29 cellular contexts compared by ENCODE assay signal in genomic region chr9:72904267-72905093, GRCh38. TPM values are rescaled to one million over a fixed set of nuclear protein-coding genes. Genes with fewer than 3 reads are reported as not detected.
"Had no signal": no experiment of that assay in that cellular context is flagged by ENCODE, and none has a peak within 500 bp of the region (broad histone marks: within the 10 kb centered on the region; RNA-seq: fewer than 3 reads in every experiment).

No MANE protein-coding gene starts in this region.

- H3K36me3 ChIP-seq: neural progenitor cell, ovary, suprapubic skin, vagina had no signal

- ATAC-seq: natural killer cell; psoas muscle; right cardiac atrium; sciatic nerve; stimulated activated memory B cell treated with anti-CD40 and anti-IgM and Interleukin-4, amounts not matched to agents 10 μg/mL and 1 μg/mL and 100 μg/mL, for 72 hours; stimulated activated naive CD8-positive, alpha-beta T cell treated with anti-CD3 and anti-CD28 coated beads, Interleukin-15, amount 100 ng/mL, for 72 hours; stimulated activated naive CD8-positive, alpha-beta T cell treated with anti-CD3 and anti-CD28 coated beads, Interleukin-15, Interleukin-2, amounts not matched to agents 100 U/mL and 50 U/mL, for 24 hours; upper lobe of right lung had no signal

- H3K27ac ChIP-seq: neural progenitor cell, ovary, parathyroid adenoma, psoas muscle, skin epidermis, suprapubic skin, tibial artery, transverse colon, upper lobe of right lung, vagina had no signal

- H3K79me2 ChIP-seq: parathyroid adenoma had no signal

- H3K9ac ChIP-seq: neural progenitor cell, parathyroid adenoma had no signal

- H3K9me3 ChIP-seq: ovary, psoas muscle, spleen, suprapubic skin, testis, tibial artery, transverse colon, upper lobe of right lung, vagina had no signal

- H3K4me3 ChIP-seq: neural progenitor cell, ovary, psoas muscle, skin epidermis, smooth muscle cell, spleen, suprapubic skin, testis, tibial artery, transverse colon, upper lobe of right lung, vagina had no signal

- H2AFZ ChIP-seq: neural progenitor cell, parathyroid adenoma had no signal

- H3K27me3 ChIP-seq: neural progenitor cell, ovary, spleen, suprapubic skin, testis, tibial artery, transverse colon, upper lobe of right lung, vagina had no signal

- H3K4me1 ChIP-seq: parathyroid adenoma, psoas muscle, suprapubic skin, tibial artery, upper lobe of right lung, vagina had no signal

- DNase-seq: natural killer cell; occipital lobe; ovary; posterior cingulate gyrus; psoas muscle; right cardiac atrium; spleen; stimulated activated CD4-positive, alpha-beta T cell treated with anti-CD3 and anti-CD28 coated beads, Interleukin-12 subunit alpha, Interleukin-12 subunit beta, amount 100 ng/mL, for 4 hours; stimulated activated CD4-positive, alpha-beta T cell treated with anti-CD3 and anti-CD28 coated beads, Interleukin-1b, Interleukin-23, amount 100 ng/mL, for 48 hours; stimulated activated CD4-positive, alpha-beta T cell treated with anti-CD3 and anti-CD28 coated beads, Interleukin-4, amount 100 ng/mL, for 1 hour; stimulated activated CD4-positive, alpha-beta T cell treated with anti-CD3 and anti-CD28 coated beads, Interleukin-4, amount 100 ng/mL, for 4 hours; stimulated activated CD8-positive, alpha-beta memory T cell treated with anti-CD3 and anti-CD28 coated beads, Interleukin-4, amount 100 ng/mL, for 48 hours; stimulated activated naive CD4-positive, alpha-beta T cell; stimulated activated naive CD8-positive, alpha-beta T cell treated with anti-CD3 and anti-CD28 coated beads, Interleukin-15, amount 100 ng/mL, for 72 hours; stimulated activated naive CD8-positive, alpha-beta T cell treated with anti-CD3 and anti-CD28 coated beads, Interleukin-15, Interleukin-2, amounts not matched to agents 100 U/mL and 50 U/mL, for 24 hours; substantia nigra; testis; tibial artery; transverse colon; upper lobe of right lung had no signal

- H3K4me2 ChIP-seq: neural progenitor cell, smooth muscle cell had no signal

RNA-seq across cellular contexts. Expression of gene ALDH1A1, which starts 48.4 kb away (rescaled TPM):
- polyA plus RNA-seq: neural cell had no signal
